Comparison of ENCODE assay signal across 14 cellular contexts in genomic region chr17:948284-948852, GRCh38. TPM values are rescaled to one million over a fixed set of nuclear protein-coding genes. Genes with fewer than 3 reads are reported as not detected.
DNase-seq lines count a peak whose midpoint lies in the region; ATAC-seq, FAIRE-seq and TF ChIP-seq lines count a peak whose summit lies in the region.
"Had no signal": no experiment of that assay in that cellular context is flagged by ENCODE, and none has a peak within 500 bp of the region (broad histone marks: within the 10 kb centered on the region; RNA-seq: fewer than 3 reads in every experiment).

No MANE protein-coding gene starts in this region.

- H3K4me1 ChIP-seq in H1 (replicated peaks in 1 of 4; ENCODE audit: control insufficient read depth in 3 of 4, insufficient read depth in 4 of 4, low read length in 3 of 4) (peaks cover 10 to 20% (median 16%) of the 10 kb centered on the region in 4 experiments), vagina (peaks cover 25% of the 10 kb centered on the region)
- H3K4me1 ChIP-seq: body of pancreas, Peyer's patch had no signal

- FAIRE-seq in H1 (lab: Jason Lieb, UNC): no peak

- H3K4ac ChIP-seq in H1 (replicated peaks; ENCODE audit: insufficient read length, low read depth, low read length): no peak overlapping the region

- TF ChIP-seq POLR2A in H1 (IDR thresholded peaks at IDR 0.05; ENCODE audit: control extremely low read depth in 1 of 2, low read depth in 2 of 2, low read length in 2 of 2): no peak
- TF ChIP-seq POLR2A in vagina (IDR thresholded peaks at IDR 0.05): no peak

- H3K56ac ChIP-seq in H1 (replicated peaks; ENCODE audit: insufficient read length, low read depth, low read length): no peak overlapping the region

- peak; percentile 18 for DNase-seq in left ventricle myocardium superior
- DNase-seq in cardiac septum (ENCODE audit: low spot score): no peak
- no peak for DNase-seq in H1 (ENCODE audit: low read depth in 1 of 2, low spot score in 2 of 2)
- peak; percentile 82 for DNase-seq in left kidney (ENCODE audit: low read depth, low spot score)
- DNase-seq in vagina (ENCODE audit: extremely low spot score in 2 of 2): no peak
- DNase-seq in NCI-H1105 (lab: John Stamatoyannopoulos, UW): no peak
- DNase-seq in middle frontal gyrus (ENCODE audit: extremely low spot score, low spot score): no peak
- DNase-seq: body of pancreas; midbrain; NCI-H446; Peyer's patch; stimulated activated CD4-positive, alpha-beta T cell treated with anti-CD3 and anti-CD28 coated beads, Interleukin-2, amount 100 ng/mL, for 48 hours had no signal

- no peak overlapping the region for H3K27ac ChIP-seq in H1 (ENCODE audit: low read depth, low read length)
- peak overlapping the region; percentile 69 for H3K27ac ChIP-seq in vagina
- H3K27ac ChIP-seq: body of pancreas, HL-60 had no signal

- H3K27me3 ChIP-seq in H1 (replicated peaks in 1 of 4; ENCODE audit: control insufficient read depth in 3 of 4, extremely low read depth in 1 of 4, insufficient read depth in 3 of 4, low read length in 3 of 4) (no peaks in the 10 kb centered on the region), vagina (no peaks in the 10 kb centered on the region)
- H3K27me3 ChIP-seq: body of pancreas, Peyer's patch had no signal

- H3K4me2 ChIP-seq in H1 (ENCODE audit: insufficient read depth in 1 of 2, low read depth in 2 of 2, low read length in 2 of 2): no peak overlapping the region

- intact Hi-C loops in left ventricle myocardium superior (cut with micrococcal nuclease) (no loop called here), cardiac septum (cut with DNase I) (no loop called here), vagina (cut with DNase I) (no loop called here)

- CTCF ChIA-PET in H1 (lab: Charles Lee; ENCODE audit: partially characterized antibody): no interaction called here

- TF ChIP-seq CTCF in H1 (IDR thresholded peaks at IDR 0.05; ENCODE audit: control extremely low read depth in 1 of 3, insufficient read depth in 1 of 3, low read depth in 1 of 3, low read length in 3 of 3) (no peak), vagina (IDR thresholded peaks at IDR 0.05) (no peak)

- H2BK15ac ChIP-seq in H1 (ENCODE audit: low read length): no peak overlapping the region

- ATAC-seq in left ventricle myocardium superior (no peak), HG03571 (IDR thresholded peaks at IDR 0.05; ENCODE audit: unreplicated experiment) (no peak)
- ATAC-seq: body of pancreas had no signal

- H4K5ac ChIP-seq in H1 (ENCODE audit: insufficient read length, low read depth, low read length): no peak overlapping the region

- TF ChIP-seq EP300 in H1 (IDR thresholded peaks at IDR 0.05; ENCODE audit: borderline replicate concordance in 1 of 2, low read depth in 2 of 2, low read length in 2 of 2): no peak

- H4K20me1 ChIP-seq in H1 (replicated peaks in 1 of 2; ENCODE audit: control insufficient read depth in 1 of 2, insufficient read depth in 2 of 2, low read length in 2 of 2): peaks cover 0 to 6% of the 10 kb centered on the region in 2 experiments

- H2BK5ac ChIP-seq in H1 (ENCODE audit: low read depth, low read length): no peak overlapping the region

- POLR2A ChIA-PET in H1 (lab: Charles Lee; ENCODE audit: partially characterized antibody): no interaction called here

- no peak overlapping the region for H2AK5ac ChIP-seq in H1 (ENCODE audit: low read depth, low read length)

- H3K18ac ChIP-seq in H1 (ENCODE audit: extremely low read depth, low read length): peak overlapping the region; percentile 48; the same call in 1 of the 2 replicates

- no peak overlapping the region for H3K4me3 ChIP-seq in H1 (ENCODE audit: extremely low read depth in 1 of 4, insufficient read depth in 2 of 4, low read depth in 3 of 4, low read length in 4 of 4)
- no peak overlapping the region for H3K4me3 ChIP-seq in vagina
- H3K4me3 ChIP-seq: body of pancreas, Peyer's patch had no signal

- H3K14ac ChIP-seq in H1 (ENCODE audit: insufficient read length): no peak overlapping the region

- no peaks in the 10 kb centered on the region; the same call in 1 of the 2 replicates for H3K23me2 ChIP-seq in H1 (ENCODE audit: low read depth, low read length)

- H2BK12ac ChIP-seq in H1 (ENCODE audit: low read depth, low read length): 0 out of 2 replicates have a peak overlapping the region, but pooled peaks have one; percentile 17

- H3K36me3 ChIP-seq in H1 (ENCODE audit: control insufficient read depth in 2 of 4, insufficient read depth in 4 of 4, low read length in 3 of 4) (no peaks in the 10 kb centered on the region), vagina (no peaks in the 10 kb centered on the region)
- H3K36me3 ChIP-seq: Peyer's patch had no signal

- H3K9me3 ChIP-seq in H1 (ENCODE audit: insufficient read depth in 2 of 2, low read depth in 1 of 2, low read length in 1 of 2): no peaks in the 10 kb centered on the region; a peak in 1 of 4 replicates
- no peaks in the 10 kb centered on the region for H3K9me3 ChIP-seq in vagina
- H3K9me3 ChIP-seq: body of pancreas, Peyer's patch had no signal

- H2BK20ac ChIP-seq in H1 (ENCODE audit: low read length): no peak overlapping the region

- H2AFZ ChIP-seq in H1 (ENCODE audit: low read length): no peak overlapping the region

- peaks cover 0 to 41% of the 10 kb centered on the region in 2 experiments; a peak in 3 of 4 replicates for H3K79me2 ChIP-seq in H1 (ENCODE audit: control insufficient read depth in 1 of 2, insufficient read depth in 2 of 2, low read length in 2 of 2)

- peak overlapping the region; percentile 70; the same call in 1 of the 2 replicates for H4K8ac ChIP-seq in H1 (ENCODE audit: extremely low read depth, insufficient read depth, low read length)

- TF ChIP-seq RAD21 in H1 (IDR thresholded peaks at IDR 0.05 in 1 of 2, conservative IDR thresholded peaks at IDR 0.05 in 1 of 2; ENCODE audit: low read depth in 2 of 2, low read length in 2 of 2): no peak

- WGBS in H1 (ENCODE audit: extremely low coverage in 1 of 2, insufficient coverage in 1 of 2, insufficient read length in 1 of 2, insufficient replicate concordance in 2 of 2, low coverage in 1 of 2, low lambda C conversion rate in 2 of 2, missing lambda C conversion rate in 1 of 2), 2 experiments: 85% methylated on average over 10 of the region's 25 CpGs; no CpG with 5 or more reads in 1 of the 2 experiments

- H4K91ac ChIP-seq in H1 (replicated peaks; ENCODE audit: insufficient read length, low read length): no peak overlapping the region

- H3K79me1 ChIP-seq in H1 (ENCODE audit: low read depth, low read length): peaks cover 5% of the 10 kb centered on the region

- H3K23ac ChIP-seq in H1 (ENCODE audit: insufficient read length): no peak overlapping the region

- H2BK120ac ChIP-seq in H1 (replicated peaks; ENCODE audit: low read depth, low read length): no peak overlapping the region

- no peak overlapping the region for H3K9ac ChIP-seq in H1 (replicated peaks in 1 of 4; ENCODE audit: extremely low read depth in 1 of 4, low read depth in 3 of 4, low read length in 3 of 4)

TF ChIP-seq in H1, 55 proteins besides CTCF, POLR2A, EP300 and RAD21:
- no peak for TF ChIP-seq CBX5 (IDR thresholded peaks at IDR 0.05; ENCODE audit: low read depth, low read length)
- peak; percentile 58; the same call in 1 of the 2 replicates for TF ChIP-seq TBP (IDR thresholded peaks at IDR 0.05; ENCODE audit: low read depth, low read length)

RNA-seq across cellular contexts. Expression of gene NXN, which starts 31.2 kb away (rescaled TPM):
- total RNA-seq in left ventricle myocardium superior (18.9 TPM), cardiac septum (14.3 TPM), vagina (51.6 TPM)
- total RNA-seq in H1 (2021; fragmentation: NEBNext Ultra II Directional; extraction: Animal tissue kit (Norgen Biotek cat#: 25700)): 88.4 and 94.1 TPM in 2 replicates
- polyA plus RNA-seq in H1 (2011; rRNA removed): 107 and 205 TPM in 2 replicates
- 64.0 TPM for polyA plus RNA-seq in H1 (2011; cell fraction: cytosol; rRNA removed)
- 91.0 TPM for polyA plus RNA-seq in H1 (2011; cell fraction: nucleus; rRNA removed)
- 66.9 to 74.9 TPM (median 72.0 TPM) in 4 replicates for polyA plus RNA-seq in H1 (2012, experiment 1 of 2)
- polyA plus RNA-seq in H1 (2012, experiment 2 of 2): 66.3 TPM
- polyA plus RNA-seq in H1 (2013, experiment 1 of 2): 53.1 TPM
- polyA plus RNA-seq in H1 (2013, experiment 2 of 2): 63.6 TPM
- 85.6 and 114 TPM in 2 replicates for polyA minus RNA-seq in H1 (2011; rRNA and poly(A)+ RNA removed)
- 74.2 TPM for polyA minus RNA-seq in H1 (2011; cell fraction: cytosol; rRNA and poly(A)+ RNA removed)
- polyA minus RNA-seq in H1 (2011; cell fraction: nucleus; rRNA and poly(A)+ RNA removed): 46.8 TPM

RNA-seq across cellular contexts. Expression of gene TIMM22, which starts 48.6 kb away (rescaled TPM):
- total RNA-seq in left ventricle myocardium superior (15.8 TPM), cardiac septum (17.8 TPM), vagina (8.8 TPM)
- total RNA-seq in H1 (2021; fragmentation: NEBNext Ultra II Directional; extraction: Animal tissue kit (Norgen Biotek cat#: 25700)): 17.2 and 17.4 TPM in 2 replicates
- polyA plus RNA-seq in H1 (2011; rRNA removed): 13.4 and 13.8 TPM in 2 replicates
- polyA plus RNA-seq in H1 (2011; cell fraction: cytosol; rRNA removed): 14.0 TPM
- polyA plus RNA-seq in H1 (2011; cell fraction: nucleus; rRNA removed): 13.2 TPM
- polyA plus RNA-seq in H1 (2012, experiment 1 of 2): 16.6 to 18.0 TPM (median 16.9 TPM) in 4 replicates
- polyA plus RNA-seq in H1 (2012, experiment 2 of 2): 20.1 TPM
- 11.2 TPM for polyA plus RNA-seq in H1 (2013, experiment 1 of 2)
- polyA plus RNA-seq in H1 (2013, experiment 2 of 2): 11.6 TPM
- 11.7 and 14.6 TPM in 2 replicates for polyA minus RNA-seq in H1 (2011; rRNA and poly(A)+ RNA removed)
- polyA minus RNA-seq in H1 (2011; cell fraction: cytosol; rRNA and poly(A)+ RNA removed): 7.2 TPM
- 18.9 TPM for polyA minus RNA-seq in H1 (2011; cell fraction: nucleus; rRNA and poly(A)+ RNA removed)

Comparison
In these comparisons a context has a peak if more than half of its experiments do, and no peak if none do; other contexts are left out.
1. DNase-seq: peak in left ventricle myocardium superior (single experiment) and left kidney (single experiment); none in cardiac septum (single experiment), H1 (0 of 2), vagina (0 of 2), NCI-H1105 (single experiment) and middle frontal gyrus (single experiment).